8 cellular contexts compared by ENCODE assay signal in genomic region chr7:134943785-134944400, GRCh38. TPM values are rescaled to one million over a fixed set of nuclear protein-coding genes. Genes with fewer than 3 reads are reported as not detected.
DNase-seq lines count a peak whose midpoint lies in the region; ATAC-seq, FAIRE-seq and TF ChIP-seq lines count a peak whose summit lies in the region.

No MANE protein-coding gene starts in this region.

- H3K4me3 ChIP-seq in liver (ENCODE audit: low read depth in 1 of 3, low read length in 3 of 3) = no peak overlapping the region
- no peak overlapping the region for H3K4me3 ChIP-seq in naive thymus-derived CD4-positive, alpha-beta T cell (ENCODE audit: low read length)

- peak; percentile 84 for TF ChIP-seq CTCF in 22Rv1 (IDR thresholded peaks at IDR 0.05)
- TF ChIP-seq CTCF in liver (IDR thresholded peaks at IDR 0.05; ENCODE audit: low read depth, low read length, missing input control) = peak; percentile 32

- peaks cover 6 to 18% (median 16%) of the 10 kb centered on the region in 4 donors for H3K4me1 ChIP-seq in liver (ENCODE audit: control insufficient read depth in 4 of 4, insufficient read depth in 4 of 4, low read length in 3 of 4)
- H3K4me1 ChIP-seq in naive thymus-derived CD4-positive, alpha-beta T cell (ENCODE audit: control insufficient read depth in 2 of 2, insufficient read depth in 2 of 2, low read length in 2 of 2) = peaks cover 0 to 13% of the 10 kb centered on the region in 2 donors

- FAIRE-seq in GM18507 (lab: Jason Lieb, UNC) = peak; percentile 73

- H3K9ac ChIP-seq in liver (ENCODE audit: low read depth in 1 of 2, low read length in 2 of 2) = no peak overlapping the region

- H3K27me3 ChIP-seq in liver (ENCODE audit: control insufficient read depth in 4 of 4, insufficient read depth in 4 of 4, low read length in 3 of 4) = no peaks in the 10 kb centered on the region
- H3K27me3 ChIP-seq in naive thymus-derived CD4-positive, alpha-beta T cell (ENCODE audit: control insufficient read depth in 2 of 2, insufficient read depth in 2 of 2, low read length in 2 of 2) = no peaks in the 10 kb centered on the region

- no peak overlapping the region for H3K4me3 Mint-ChIP-seq in naive thymus-derived CD4-positive, alpha-beta T cell

- H3K9me3 ChIP-seq in liver (ENCODE audit: control insufficient read depth in 4 of 4, low read length in 3 of 4) = no peaks in the 10 kb centered on the region
- H3K9me3 ChIP-seq in naive thymus-derived CD4-positive, alpha-beta T cell (ENCODE audit: control insufficient read depth in 2 of 3, low read length in 3 of 3) = no peaks in the 10 kb centered on the region

- in situ Hi-C loops in SK-MEL-5 (cut with HindIII; ENCODE audit: low pct_unique_long_range_greater_than_20kb, low sequenced_read_pairs) = no loop called here

- CTCF ChIA-PET in naive thymus-derived CD4-positive, alpha-beta T cell (lab: Charles Lee) = interaction anchor here (0.6 to 4.2 kb wide), 6 partner anchors 43 to 364 kb away, joined by 3 to 23 read pairs (median 4); partner anchors contain the start of gene AGBL3

- 53% methylated on average over 3 of the region's 3 CpGs for WGBS in liver

- DNase-seq in GM18507 (ENCODE audit: extremely low spot score, insufficient read length, low read depth) = no peak
- DNase-seq in SK-MEL-5 (ENCODE audit: low read depth, low spot score) = peak; percentile 76
- DNase-seq in naive thymus-derived CD4-positive, alpha-beta T cell = no peak
- no peak for DNase-seq in SKM-1 treated with dmso at 0.1 percent for 144 hours (lab: John Stamatoyannopoulos, UW; ENCODE audit: unreplicated experiment)

- ATAC-seq in HG03280 (IDR thresholded peaks at IDR 0.05; ENCODE audit: unreplicated experiment) = peak; percentile 55
- no peak for ATAC-seq in naive thymus-derived CD4-positive, alpha-beta T cell
- ATAC-seq in HG02938 (IDR thresholded peaks at IDR 0.05; ENCODE audit: unreplicated experiment) = no peak

- intact Hi-C loops in naive thymus-derived CD4-positive, alpha-beta T cell (cut with micrococcal nuclease) = no loop called here

- H3K36me3 ChIP-seq in liver (ENCODE audit: control insufficient read depth in 4 of 4, insufficient read depth in 3 of 4, low read depth in 1 of 4, low read length in 3 of 4) = peaks cover 3 to 17% (median 11%) of the 10 kb centered on the region in 4 donors
- no peaks in the 10 kb centered on the region for H3K36me3 ChIP-seq in naive thymus-derived CD4-positive, alpha-beta T cell (ENCODE audit: control insufficient read depth in 2 of 3, insufficient read depth in 3 of 3, low read length in 3 of 3)

- TF ChIP-seq RAD21 in liver (IDR thresholded peaks at IDR 0.05) = peak; percentile 75

- H3K27me3 Mint-ChIP-seq in naive thymus-derived CD4-positive, alpha-beta T cell = peaks cover 0 to 4% (median 0%) of the 10 kb centered on the region in 5 donors

- peak overlapping the region in 1 of 9 donors; percentile 20 for H3K27ac Mint-ChIP-seq in naive thymus-derived CD4-positive, alpha-beta T cell

- H3K4me1 Mint-ChIP-seq in naive thymus-derived CD4-positive, alpha-beta T cell = peaks cover 7 to 33% (median 22%) of the 10 kb centered on the region in 7 donors

- H3K36me3 Mint-ChIP-seq in naive thymus-derived CD4-positive, alpha-beta T cell = no peaks in the 10 kb centered on the region

- POLR2A ChIA-PET in naive thymus-derived CD4-positive, alpha-beta T cell (lab: Charles Lee) = interaction anchor here (1.1 kb wide), 1 partner anchor 227 kb away, joined by 3 read pairs; no protein-coding TSS in a partner anchor

- H3K27ac ChIP-seq in 22Rv1 = no peak overlapping the region
- no peak overlapping the region for H3K27ac ChIP-seq in liver (ENCODE audit: low read depth in 1 of 2, low read length in 2 of 2)
- no peak overlapping the region for H3K27ac ChIP-seq in naive thymus-derived CD4-positive, alpha-beta T cell (ENCODE audit: low read depth, low read length)

- H3K9me3 Mint-ChIP-seq in naive thymus-derived CD4-positive, alpha-beta T cell = no peaks in the 10 kb centered on the region

TF ChIP-seq in liver, 16 proteins besides CTCF, POLR2A, EP300 and RAD21:
- TF ChIP-seq RXRA (IDR thresholded peaks at IDR 0.05) (no peak), TAF1 (conservative IDR thresholded peaks at IDR 0.05) (no peak), YY1 (IDR thresholded peaks at IDR 0.05) (no peak), HNF4G (IDR thresholded peaks at IDR 0.05) (no peak), NR2F2 (IDR thresholded peaks at IDR 0.05) (no peak), MAX (IDR thresholded peaks at IDR 0.05) (no peak), GABPA (IDR thresholded peaks at IDR 0.05 in 1 of 2, conservative IDR thresholded peaks at IDR 0.05 in 1 of 2) (no peak)

RNA-seq across cellular contexts. Expression of gene AGBL3, which starts 42.4 kb away (rescaled TPM):
- total RNA-seq in SK-MEL-5 (2014; rRNA removed; shearing (Covaris generic)) = 0.69 and 0.90 TPM in 2 replicates
- polyA plus RNA-seq in SK-MEL-5 (2015; cell fraction: cytosol; rRNA removed) = 0.10 and 0.22 TPM in 2 replicates
- polyA plus RNA-seq in SK-MEL-5 (2015; cell fraction: nucleus; rRNA removed) = 1.6 and 6.8 TPM in 2 replicates
- total RNA-seq in liver = 1 to 10 TPM; 1.7 to 2.0 TPM
- polyA plus RNA-seq in liver = 1 to 10 TPM in 1 of 2 donors, under 1 TPM in 1; 0.67 to 3.1 TPM
- total RNA-seq in naive thymus-derived CD4-positive, alpha-beta T cell = 1 to 10 TPM; 2.1 to 6.6 (median 3.8) TPM
- under 1 TPM; 0.51 to 0.54 TPM for polyA plus RNA-seq in naive thymus-derived CD4-positive, alpha-beta T cell
